ENCODE assay signal across 8 cellular contexts in the genomic region with DNA sequence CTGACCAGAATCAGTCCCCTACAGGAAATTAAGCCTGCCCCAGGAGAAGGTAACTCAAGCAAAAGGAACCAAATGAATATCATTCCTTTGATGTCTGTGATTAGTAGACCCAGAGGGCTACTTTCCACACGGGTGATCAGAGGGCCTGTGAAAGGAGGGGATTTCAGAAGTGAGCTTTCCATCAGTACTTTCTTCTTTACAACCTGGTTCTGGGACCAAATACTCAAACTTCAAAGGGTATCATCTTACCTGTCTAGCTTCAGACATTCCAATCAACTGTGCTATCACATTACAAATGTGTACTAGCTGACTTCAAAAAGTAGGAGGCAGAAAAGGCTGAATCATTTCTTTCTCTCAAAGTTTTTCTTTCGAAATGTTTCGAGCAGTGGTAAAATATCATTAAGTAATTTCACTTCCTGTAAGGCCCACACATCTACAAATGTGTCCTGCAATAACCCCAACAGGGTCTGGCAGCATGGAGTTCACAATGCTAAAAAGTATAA. TPM values are rescaled to one million over a fixed set of nuclear protein-coding genes. Genes with fewer than 3 reads are reported as not detected.
A peak's percentile ranks its signal among the peaks of the same experiment; 100 is the strongest.
DNase-seq lines count a peak whose midpoint lies in the region; ATAC-seq lines count a peak whose summit lies in the region.

No MANE protein-coding gene starts in this region.

- peak overlapping the region; percentile 64 to 77 for H3K4me3 Mint-ChIP-seq in activated T-cell treated with anti-CD3 and anti-CD28 coated beads, Interleukin-2, amount 50 U/mL, for 72 hours

- peaks cover 59% of the 10 kb centered on the region for H3K4me1 Mint-ChIP-seq in activated T-cell treated with anti-CD3 and anti-CD28 coated beads, Interleukin-2, amount 50 U/mL, for 72 hours (ENCODE audit: low read depth)

- intact Hi-C loops in left ventricle myocardium superior (cut with micrococcal nuclease): no loop called here

- no peaks in the 10 kb centered on the region for H3K9me3 Mint-ChIP-seq in activated T-cell treated with anti-CD3 and anti-CD28 coated beads, Interleukin-2, amount 50 U/mL, for 72 hours

- DNase-seq in activated T-cell treated with anti-CD3 and anti-CD28 coated beads, Interleukin-2, amount 50 U/mL, for 72 hours: no peak
- DNase-seq in activated T-cell treated with anti-CD3 and anti-CD28 coated beads, Interleukin-2, amount 50 U/mL, for 1 hour: no peak
- DNase-seq in SIG-M5 (lab: John Stamatoyannopoulos, UW) (peak; percentile 38), left ventricle myocardium superior (no peak), NCI-H1694 treated with DMSO at 0.1 percent for 48 hours (lab: John Stamatoyannopoulos, UW) (no peak), NCI-H2196 (lab: John Stamatoyannopoulos, UW; ENCODE audit: unreplicated experiment) (no peak)
- no peak for DNase-seq in activated CD4-positive, alpha-beta T cell treated with anti-CD3 and anti-CD28 coated beads for 1 hour

- no peaks in the 10 kb centered on the region for H3K27me3 Mint-ChIP-seq in activated T-cell treated with anti-CD3 and anti-CD28 coated beads, Interleukin-2, amount 50 U/mL, for 72 hours (ENCODE audit: low read depth)

- H3K27ac Mint-ChIP-seq in activated T-cell treated with anti-CD3 and anti-CD28 coated beads, Interleukin-2, amount 50 U/mL, for 72 hours: peak overlapping the region; percentile 70

- H3K36me3 Mint-ChIP-seq in activated T-cell treated with anti-CD3 and anti-CD28 coated beads, Interleukin-2, amount 50 U/mL, for 72 hours (ENCODE audit: insufficient read depth in 2 of 2): no peaks in the 10 kb centered on the region

- peak; percentile 62 for ATAC-seq in activated T-cell treated with anti-CD3 and anti-CD28 coated beads, Interleukin-2, amount 50 U/mL, for 72 hours (replicated peaks in 1 of 2)
- peak; percentile 61 for ATAC-seq in HG03025 (IDR thresholded peaks at IDR 0.05; ENCODE audit: low FRiP score, unreplicated experiment)
- peak; percentile 51 for ATAC-seq in left ventricle myocardium superior

RNA-seq across cellular contexts. Expression of a gene that starts 23.9 kb away (rescaled TPM):
- 10 to 100 TPM; 44.3 to 48.1 TPM for total RNA-seq in activated T-cell treated with anti-CD3 and anti-CD28 coated beads, Interleukin-2, amount 50 U/mL, for 72 hours
- 33.0 TPM for total RNA-seq in left ventricle myocardium superior
